Comparison of ENCODE assay signal across 28 cellular contexts in the genomic region with DNA sequence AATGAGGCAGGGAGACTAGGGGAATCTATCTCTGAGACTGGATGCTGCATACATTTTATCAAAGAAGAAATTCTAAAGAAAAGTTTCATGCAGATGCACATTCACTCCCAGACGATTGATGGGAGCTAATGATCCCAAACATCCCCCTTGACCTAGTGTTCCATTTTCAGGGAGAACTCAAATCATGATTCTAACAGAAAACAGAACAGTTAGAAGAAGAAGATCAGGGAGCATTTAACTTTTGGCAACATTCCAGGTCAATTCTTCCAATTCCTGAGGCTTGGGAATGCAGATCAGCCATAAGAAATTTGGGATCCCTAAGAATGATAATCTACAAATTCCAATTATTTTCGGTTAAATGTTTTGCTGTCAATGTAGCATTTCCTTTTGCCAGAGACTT.
"Had no signal": no experiment of that assay in that cellular context is flagged by ENCODE, and none has a peak within 500 bp of the region (broad histone marks: within the 10 kb centered on the region; RNA-seq: fewer than 3 reads in every experiment).

No MANE protein-coding gene starts in this region.

- H3K36me3 ChIP-seq: adrenal gland had no signal

- H3K4me3 ChIP-seq: adrenal gland, SK-N-MC had no signal

- H3K4me3 Mint-ChIP-seq: activated CD4-positive, alpha-beta memory T cell treated with anti-CD3 and anti-CD28 coated beads, Interleukin-2, amount 10 ng/mL, durations not matched to agents 7 days and 5 days; activated CD4-positive, alpha-beta T cell treated with anti-CD3 and anti-CD28 coated beads, Interleukin-2, amount 10 ng/mL, durations not matched to agents 7 days and 5 days; activated naive CD4-positive, alpha-beta T cell treated with anti-CD3 and anti-CD28 coated beads for 36 hours; activated naive CD8-positive, alpha-beta T cell treated with anti-CD3 and anti-CD28 coated beads for 36 hours; activated T-helper 17 cell treated with anti-CD3 and anti-CD28 coated beads, Interleukin-2, amount 50 U/mL, for 72 hours; T-cell had no signal

- H3K9me3 ChIP-seq: adrenal gland had no signal

- H3K27me3 Mint-ChIP-seq: activated naive CD8-positive, alpha-beta T cell treated with anti-CD3 and anti-CD28 coated beads for 36 hours had no signal

- H3K4me1 ChIP-seq: adrenal gland had no signal

- H3K27me3 ChIP-seq: adrenal gland had no signal

- H3K36me3 Mint-ChIP-seq: activated naive CD8-positive, alpha-beta T cell treated with anti-CD3 and anti-CD28 coated beads for 36 hours; T-cell had no signal

- H3K27ac Mint-ChIP-seq: activated CD4-positive, alpha-beta memory T cell treated with anti-CD3 and anti-CD28 coated beads, Interleukin-2, amount 10 ng/mL, durations not matched to agents 7 days and 5 days; activated CD4-positive, alpha-beta T cell treated with anti-CD3 and anti-CD28 coated beads, Interleukin-2, amount 10 ng/mL, durations not matched to agents 7 days and 5 days; activated naive CD4-positive, alpha-beta T cell treated with anti-CD3 and anti-CD28 coated beads for 36 hours; activated naive CD8-positive, alpha-beta T cell treated with anti-CD3 and anti-CD28 coated beads for 36 hours; activated T-helper 17 cell treated with anti-CD3 and anti-CD28 coated beads, Interleukin-2, amount 50 U/mL, for 72 hours; T-cell had no signal

- DNase-seq: activated CD4-positive, alpha-beta memory T cell treated with anti-CD3 and anti-CD28 coated beads, Interleukin-2, amount 10 ng/mL, durations not matched to agents 7 days and 5 days; activated CD4-positive, alpha-beta T cell treated with anti-CD3 and anti-CD28 coated beads, Interleukin-2, amount 10 ng/mL, durations not matched to agents 7 days and 5 days; activated CD4-positive, CD25-positive, alpha-beta regulatory T cell; activated gamma-delta T cell; activated naive CD4-positive, alpha-beta T cell treated with anti-CD3 and anti-CD28 coated beads for 36 hours; activated naive CD8-positive, alpha-beta T cell treated with anti-CD3 and anti-CD28 coated beads for 36 hours; activated T-cell treated with anti-CD3 and anti-CD28 coated beads for 4 hours; activated T-cell treated with anti-CD3 and anti-CD28 coated beads, Interleukin-2, amount 50 U/mL, for 48 hours; adrenal gland; anterior cingulate cortex; cerebellar nuclear complex; Kasumi-1; NCI-H1105 treated with DMSO at 0.1 percent for 48 hours; NCI-H1436 treated with DMSO at 0.1 percent for 48 hours; NCI-H187; NCI-H2081; NCI-H2171 treated with DMSO at 0.1 percent for 48 hours; NCI-H226; NCI-H526; NCI-H774; NK-92 treated with Interleukin-12 subunit alpha and Interleukin-12 subunit beta, amount 100 ng/mL, for 24 hours; OCI-M1; RPMI8226; T-cell; T-helper 2 cell had no signal

- H3K27ac ChIP-seq: SK-N-MC, VCaP had no signal

- H3K4me1 Mint-ChIP-seq: activated CD4-positive, alpha-beta memory T cell treated with anti-CD3 and anti-CD28 coated beads, Interleukin-2, amount 10 ng/mL, durations not matched to agents 7 days and 5 days; activated CD4-positive, alpha-beta T cell treated with anti-CD3 and anti-CD28 coated beads, Interleukin-2, amount 10 ng/mL, durations not matched to agents 7 days and 5 days; activated naive CD8-positive, alpha-beta T cell treated with anti-CD3 and anti-CD28 coated beads for 36 hours; activated T-helper 17 cell treated with anti-CD3 and anti-CD28 coated beads, Interleukin-2, amount 50 U/mL, for 72 hours; T-cell had no signal
